In the genomic region with DNA sequence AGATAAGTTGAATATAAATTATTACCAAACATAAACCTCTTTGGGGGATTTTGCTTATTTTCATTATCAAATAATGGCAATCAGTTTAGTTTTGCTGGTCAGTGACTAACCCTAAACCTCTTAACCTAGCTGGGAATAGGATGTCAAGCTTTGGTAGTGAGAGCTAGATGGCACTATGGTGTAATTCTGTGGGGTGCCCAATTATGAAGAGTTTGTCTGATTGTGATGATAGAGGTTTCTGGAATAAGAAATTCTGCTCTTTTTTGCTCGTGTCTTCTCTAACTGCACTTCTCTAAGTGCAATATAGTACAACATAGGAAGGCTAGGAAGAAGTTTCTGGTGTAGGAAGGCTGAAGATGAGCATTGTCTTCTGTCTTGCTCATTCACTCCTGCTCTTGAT, we compare ENCODE assay signal across 11 cellular contexts. TPM values are rescaled to one million over a fixed set of nuclear protein-coding genes. Genes with fewer than 3 reads are reported as not detected.
DNase-seq lines count a peak whose midpoint lies in the region; ATAC-seq and TF ChIP-seq lines count a peak whose summit lies in the region.
"Had no signal": no experiment of that assay in that cellular context is flagged by ENCODE, and none has a peak within 500 bp of the region (broad histone marks: within the 10 kb centered on the region; RNA-seq: fewer than 3 reads in every experiment).

No MANE protein-coding gene starts in this region.

- DNase-seq in GM13977 (ENCODE audit: low spot score) (no peak), OCI-M1 (lab: John Stamatoyannopoulos, UW) (peak; percentile 49), retinal pigment epithelial cell (ENCODE audit: low read depth) (no peak), uterus (no peak), NCI-H128 (lab: John Stamatoyannopoulos, UW; ENCODE audit: unreplicated experiment) (no peak), HEK293T (ENCODE audit: extremely low spot score) (no peak), erythroblast (lab: John Stamatoyannopoulos, UW) (no peak)
- DNase-seq: GDM1, naive B cell had no signal

- CTCF ChIA-PET in HEK293T (lab: Yijun Ruan, JAX): interaction anchor here (0.6 to 3.1 kb wide), 3 partner anchors 13 to 127 kb away, joined by 3 to 16 read pairs (median 4); no protein-coding TSS in a partner anchor

- peak; percentile 15 for ATAC-seq in gastroesophageal sphincter

- POLR2A ChIA-PET in HEK293T (lab: Yijun Ruan, JAX): no interaction called here

- H3K27me3 ChIP-seq in gastroesophageal sphincter (no peaks in the 10 kb centered on the region), uterus (no peaks in the 10 kb centered on the region)

- TF ChIP-seq CTCF in GM13977 (IDR thresholded peaks at IDR 0.05; ENCODE audit: extremely low read depth, insufficient read depth, missing control alignments) (peak; percentile 18), gastroesophageal sphincter (IDR thresholded peaks at IDR 0.05) (peak in 1 of 4 experiments; percentile 40), retinal pigment epithelial cell (conservative IDR thresholded peaks at IDR 0.05; ENCODE audit: low read depth, low read length) (peak; percentile 40), uterus (IDR thresholded peaks at IDR 0.05) (no peak)

- intact Hi-C loops in uterus (cut with DNase I; ENCODE audit: low total_unique reads): no loop called here

- 18 to 55% methylated on average over 1 of the region's 1 CpG for WGBS in gastroesophageal sphincter (ENCODE audit: low coverage in 1 of 2), 2 donors

- H3K4me1 ChIP-seq in gastroesophageal sphincter: peaks cover 0 to 33% (median 21%) of the 10 kb centered on the region in 3 donors
- H3K4me1 ChIP-seq in uterus: peaks cover 0 to 6% of the 10 kb centered on the region in 2 donors

- TF ChIP-seq EP300 in gastroesophageal sphincter (IDR thresholded peaks at IDR 0.05): no peak

- H3K9me3 ChIP-seq in gastroesophageal sphincter (no peaks in the 10 kb centered on the region), uterus (no peaks in the 10 kb centered on the region)

- no peaks in the 10 kb centered on the region for H3K36me3 ChIP-seq in gastroesophageal sphincter
- no peaks in the 10 kb centered on the region for H3K36me3 ChIP-seq in uterus

- peak overlapping the region; percentile 67 to 90 (median 73) for H3K27ac ChIP-seq in gastroesophageal sphincter
- H3K27ac ChIP-seq in uterus: no peak overlapping the region

- H3K4me3 ChIP-seq in gastroesophageal sphincter: no peak overlapping the region
- no peak overlapping the region for H3K4me3 ChIP-seq in retinal pigment epithelial cell (ENCODE audit: low read length)
- no peak overlapping the region for H3K4me3 ChIP-seq in uterus

- no peak for TF ChIP-seq POLR2A in gastroesophageal sphincter (IDR thresholded peaks at IDR 0.05)
- TF ChIP-seq POLR2A in uterus (IDR thresholded peaks at IDR 0.05): no peak
- TF ChIP-seq POLR2A in erythroblast (IDR thresholded peaks at IDR 0.05; ENCODE audit: low read length): no peak

- in situ Hi-C loops in GM13977 (cut with MboI; ENCODE audit: low pct_unique_long_range_greater_than_20kb, low sequenced_read_pairs, unreplicated experiment): loop anchor here (25.0 kb wide), 1 partner anchor 476 kb away; a partner anchor contains a TSS

TF ChIP-seq in HEK293T, 16 proteins besides CTCF, POLR2A, EP300 and RAD21:
- TF ChIP-seq SUZ12 (IDR thresholded peaks at IDR 0.05) (no peak), SP1 (IDR thresholded peaks at IDR 0.05) (no peak), FOXM1 (IDR thresholded peaks at IDR 0.05; ENCODE audit: borderline replicate concordance) (no peak), L3MBTL2 (conservative IDR thresholded peaks at IDR 0.05) (no peak), ARNT (IDR thresholded peaks at IDR 0.05) (no peak), CTBP1 (IDR thresholded peaks at IDR 0.05; ENCODE audit: borderline replicate concordance) (no peak), BHLHE40 (IDR thresholded peaks at IDR 0.05; ENCODE audit: borderline replicate concordance) (no peak), LEF1 (IDR thresholded peaks at IDR 0.05; ENCODE audit: borderline replicate concordance) (no peak), ELF4 (IDR thresholded peaks at IDR 0.05) (no peak), ZNF384 (IDR thresholded peaks at IDR 0.05) (no peak), TARDBP (IDR thresholded peaks at IDR 0.05) (no peak), FOXK2 (IDR thresholded peaks at IDR 0.05) (no peak), NFRKB (IDR thresholded peaks at IDR 0.05) (no peak), FOXA1 (IDR thresholded peaks at IDR 0.05) (no peak), HDGF (IDR thresholded peaks at IDR 0.05; ENCODE audit: borderline replicate concordance) (no peak)
- TF ChIP-seq, protein P1, sequence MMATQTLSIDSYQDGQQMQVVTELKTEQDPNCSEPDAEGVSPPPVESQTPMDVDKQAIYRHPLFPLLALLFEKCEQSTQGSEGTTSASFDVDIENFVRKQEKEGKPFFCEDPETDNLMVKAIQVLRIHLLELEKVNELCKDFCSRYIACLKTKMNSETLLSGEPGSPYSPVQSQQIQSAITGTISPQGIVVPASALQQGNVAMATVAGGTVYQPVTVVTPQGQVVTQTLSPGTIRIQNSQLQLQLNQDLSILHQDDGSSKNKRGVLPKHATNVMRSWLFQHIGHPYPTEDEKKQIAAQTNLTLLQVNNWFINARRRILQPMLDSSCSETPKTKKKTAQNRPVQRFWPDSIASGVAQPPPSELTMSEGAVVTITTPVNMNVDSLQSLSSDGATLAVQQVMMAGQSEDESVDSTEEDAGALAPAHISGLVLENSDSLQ (IDR thresholded peaks at IDR 0.05): no peak

RNA-seq across cellular contexts. Expression of a gene that starts 59.8 kb away (rescaled TPM):
- total RNA-seq in gastroesophageal sphincter: under 1 TPM in 1 of 4 donors, not detected in 3; 0.47 TPM
- total RNA-seq in uterus: under 1 TPM in 2 of 4 donors, not detected in 2; 0.55 to 0.58 TPM
- total RNA-seq: endothelial cell of umbilical vein had no signal

Comparison
In these comparisons a context has a peak if more than half of its experiments do, and no peak if none do; other contexts are left out.
1. CTCF ChIP-seq: peak in GM13977 (single experiment) and retinal pigment epithelial cell (single experiment); none in uterus (0 of 4).
2. H3K27ac ChIP-seq: peak in gastroesophageal sphincter (4 of 4); none in uterus (0 of 2).